ENCODE assay signal across 1 cellular context in the genomic region with DNA sequence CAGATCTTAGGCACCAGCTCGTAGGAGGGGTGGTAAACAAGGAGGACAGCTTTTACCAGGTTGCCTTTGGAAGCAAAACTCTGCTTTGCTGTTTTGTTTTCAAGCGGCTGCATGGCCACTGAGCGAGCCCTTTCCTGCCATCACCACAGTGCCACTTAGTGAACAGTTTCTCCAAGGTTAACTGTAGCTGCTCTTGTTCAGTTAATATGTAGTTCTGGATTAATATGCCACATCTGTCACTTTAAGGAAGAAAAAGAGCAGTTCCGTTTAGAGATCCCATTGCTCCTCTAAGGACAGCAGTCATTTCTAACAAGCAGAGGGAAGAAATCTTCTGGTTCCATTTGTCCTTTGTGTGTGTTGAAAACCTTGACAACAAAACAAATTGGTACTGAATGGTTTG.
TF ChIP-seq lines count a peak whose summit lies in the region.

No MANE protein-coding gene starts in this region.

TF ChIP-seq in A549, 52 proteins besides CTCF, POLR2A, EP300 and RAD21 (continued from another document):
- TF ChIP-seq, protein P1, sequence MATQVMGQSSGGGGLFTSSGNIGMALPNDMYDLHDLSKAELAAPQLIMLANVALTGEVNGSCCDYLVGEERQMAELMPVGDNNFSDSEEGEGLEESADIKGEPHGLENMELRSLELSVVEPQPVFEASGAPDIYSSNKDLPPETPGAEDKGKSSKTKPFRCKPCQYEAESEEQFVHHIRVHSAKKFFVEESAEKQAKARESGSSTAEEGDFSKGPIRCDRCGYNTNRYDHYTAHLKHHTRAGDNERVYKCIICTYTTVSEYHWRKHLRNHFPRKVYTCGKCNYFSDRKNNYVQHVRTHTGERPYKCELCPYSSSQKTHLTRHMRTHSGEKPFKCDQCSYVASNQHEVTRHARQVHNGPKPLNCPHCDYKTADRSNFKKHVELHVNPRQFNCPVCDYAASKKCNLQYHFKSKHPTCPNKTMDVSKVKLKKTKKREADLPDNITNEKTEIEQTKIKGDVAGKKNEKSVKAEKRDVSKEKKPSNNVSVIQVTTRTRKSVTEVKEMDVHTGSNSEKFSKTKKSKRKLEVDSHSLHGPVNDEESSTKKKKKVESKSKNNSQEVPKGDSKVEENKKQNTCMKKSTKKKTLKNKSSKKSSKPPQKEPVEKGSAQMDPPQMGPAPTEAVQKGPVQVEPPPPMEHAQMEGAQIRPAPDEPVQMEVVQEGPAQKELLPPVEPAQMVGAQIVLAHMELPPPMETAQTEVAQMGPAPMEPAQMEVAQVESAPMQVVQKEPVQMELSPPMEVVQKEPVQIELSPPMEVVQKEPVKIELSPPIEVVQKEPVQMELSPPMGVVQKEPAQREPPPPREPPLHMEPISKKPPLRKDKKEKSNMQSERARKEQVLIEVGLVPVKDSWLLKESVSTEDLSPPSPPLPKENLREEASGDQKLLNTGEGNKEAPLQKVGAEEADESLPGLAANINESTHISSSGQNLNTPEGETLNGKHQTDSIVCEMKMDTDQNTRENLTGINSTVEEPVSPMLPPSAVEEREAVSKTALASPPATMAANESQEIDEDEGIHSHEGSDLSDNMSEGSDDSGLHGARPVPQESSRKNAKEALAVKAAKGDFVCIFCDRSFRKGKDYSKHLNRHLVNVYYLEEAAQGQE (IDR thresholded peaks at IDR 0.05): no peak
- no peak for TF ChIP-seq JUNB (IDR thresholded peaks at IDR 0.05)
TF ChIP-seq in A549: peak in this region for 0.
